ENCODE assay signal across 8 cellular contexts in genomic region chr19:7515091-7515470, GRCh38. TPM values are rescaled to one million over a fixed set of nuclear protein-coding genes. Genes with fewer than 3 reads are reported as not detected.
A peak's percentile ranks its signal among the peaks of the same experiment; 100 is the strongest.
DNase-seq lines count a peak whose midpoint lies in the region; ATAC-seq and TF ChIP-seq lines count a peak whose summit lies in the region.

No MANE protein-coding gene starts in this region.

- H3F3A ChIP-seq in smooth muscle cell (ENCODE audit: low read depth), result peaks cover 17% of the 10 kb centered on the region

- no peaks in the 10 kb centered on the region for H4K20me1 ChIP-seq in smooth muscle cell (ENCODE audit: low read depth)

- no peaks in the 10 kb centered on the region for H3K79me2 ChIP-seq in smooth muscle cell (ENCODE audit: low read depth)

- peaks cover 7% of the 10 kb centered on the region for H3K4me1 Mint-ChIP-seq in activated T-helper 17 cell treated with anti-CD3 and anti-CD28 coated beads, Interleukin-2, amount 50 U/mL, for 72 hours

- ATAC-seq in activated T-helper 17 cell treated with anti-CD3 and anti-CD28 coated beads, Interleukin-2, amount 50 U/mL, for 72 hours (replicated peaks), result no peak
- no peak for ATAC-seq in body of pancreas

- no peaks in the 10 kb centered on the region for H3K9me3 Mint-ChIP-seq in activated T-helper 17 cell treated with anti-CD3 and anti-CD28 coated beads, Interleukin-2, amount 50 U/mL, for 72 hours

- peaks cover 12% of the 10 kb centered on the region for H3K4me1 ChIP-seq in iPS-18a (ENCODE audit: control insufficient read depth, low read depth, low read length)
- peaks cover 8% of the 10 kb centered on the region for H3K4me1 ChIP-seq in smooth muscle cell (ENCODE audit: low read depth)
- H3K4me1 ChIP-seq in body of pancreas, result peaks cover 16% of the 10 kb centered on the region

- H3K9me3 ChIP-seq in iPS-18a (ENCODE audit: control insufficient read depth, low read depth, low read length) (no peaks in the 10 kb centered on the region), smooth muscle cell (replicated peaks; ENCODE audit: low read depth) (no peaks in the 10 kb centered on the region), body of pancreas (no peaks in the 10 kb centered on the region)

- WGBS in smooth muscle cell (ENCODE audit: low lambda C conversion rate), result 55% methylated on average over 10 of the region's 10 CpGs
- WGBS in body of pancreas, 2 donors, result 71 to 82% methylated on average over 10 of the region's 10 CpGs

- peak overlapping the region; percentile 88 for H3K9ac ChIP-seq in iPS-18a (ENCODE audit: low read length)
- H3K9ac ChIP-seq in smooth muscle cell (ENCODE audit: low read depth), result peak overlapping the region; percentile 74

- peaks cover 9% of the 10 kb centered on the region for H3K27me3 Mint-ChIP-seq in activated T-helper 17 cell treated with anti-CD3 and anti-CD28 coated beads, Interleukin-2, amount 50 U/mL, for 72 hours

- H3K27me3 ChIP-seq in H7 (ENCODE audit: control insufficient read depth, insufficient read depth, low read length) (no peaks in the 10 kb centered on the region; the same call in 1 of the 2 replicates), iPS-18a (ENCODE audit: control insufficient read depth, insufficient read depth, low read length) (no peaks in the 10 kb centered on the region), smooth muscle cell (ENCODE audit: low read depth) (no peaks in the 10 kb centered on the region), body of pancreas (no peaks in the 10 kb centered on the region)

- H3K4me2 ChIP-seq in smooth muscle cell, result peak overlapping the region; percentile 84

- intact Hi-C loops in body of pancreas (cut with DNase I), result no loop called here

- peak overlapping the region; percentile 82 for H3K4me3 Mint-ChIP-seq in activated T-helper 17 cell treated with anti-CD3 and anti-CD28 coated beads, Interleukin-2, amount 50 U/mL, for 72 hours

- DNase-seq in H7 (peak; percentile 33), smooth muscle cell (lab: John Stamatoyannopoulos, UW; ENCODE audit: unreplicated experiment) (no peak), NCI-H146 (lab: John Stamatoyannopoulos, UW) (no peak), ureter (ENCODE audit: low spot score) (no peak), medulla oblongata (ENCODE audit: extremely low spot score) (no peak), body of pancreas (no peak)

- H3K36me3 ChIP-seq in H7 (replicated peaks; ENCODE audit: control insufficient read depth, insufficient read depth, low read length) (no peaks in the 10 kb centered on the region), iPS-18a (ENCODE audit: control insufficient read depth, low read depth, low read length) (peaks cover 3% of the 10 kb centered on the region), smooth muscle cell (ENCODE audit: low read depth) (no peaks in the 10 kb centered on the region), body of pancreas (replicated peaks in 1 of 2; ENCODE audit: insufficient read depth in 1 of 2, low read depth in 2 of 2) (no peaks in the 10 kb centered on the region)

- H3K4me3 ChIP-seq in H7 (ENCODE audit: insufficient read depth, low read depth, low read length) (no peak overlapping the region), iPS-18a (ENCODE audit: low read length) (no peak overlapping the region), smooth muscle cell (peak overlapping the region; percentile 49), body of pancreas (no peak overlapping the region)

- no peak for TF ChIP-seq POLR2A in body of pancreas (IDR thresholded peaks at IDR 0.05)

- TF ChIP-seq CTCF in smooth muscle cell (IDR thresholded peaks at IDR 0.05; ENCODE audit: borderline replicate concordance, insufficient read depth, poor library complexity, severe bottlenecking), result no peak
- no peak for TF ChIP-seq CTCF in body of pancreas (IDR thresholded peaks at IDR 0.05)

- no peaks in the 10 kb centered on the region for H3K36me3 Mint-ChIP-seq in activated T-helper 17 cell treated with anti-CD3 and anti-CD28 coated beads, Interleukin-2, amount 50 U/mL, for 72 hours (ENCODE audit: low read depth)

- H3K27ac ChIP-seq in iPS-18a (ENCODE audit: low read length) (peak overlapping the region; percentile 93), smooth muscle cell (ENCODE audit: low read depth) (peak overlapping the region; percentile 65), body of pancreas (no peak overlapping the region)

- H3K27ac Mint-ChIP-seq in activated T-helper 17 cell treated with anti-CD3 and anti-CD28 coated beads, Interleukin-2, amount 50 U/mL, for 72 hours, result peak overlapping the region; percentile 94

- H2AFZ ChIP-seq in smooth muscle cell (ENCODE audit: low read depth), result peak overlapping the region; percentile 87

RNA-seq across cellular contexts. Expression of gene ZNF358, which starts 0.8 kb away (rescaled TPM):
- total RNA-seq in H7 (2014; rRNA removed; shearing (Covaris generic)), result 52.1 and 54.8 TPM in 2 replicates
- total RNA-seq in activated T-helper 17 cell treated with anti-CD3 and anti-CD28 coated beads, Interleukin-2, amount 50 U/mL, for 72 hours, result 1 to 10 TPM; 2.9 to 3.1 TPM
- 47.9 and 67.2 TPM in 2 replicates for total RNA-seq in smooth muscle cell
- 34.4 and 40.8 TPM in 2 replicates for polyA plus RNA-seq in smooth muscle cell
- total RNA-seq in ureter, result 34.3 TPM
- 10 to 100 TPM; 40.2 to 93.6 TPM for total RNA-seq in body of pancreas

RNA-seq across cellular contexts. Expression of gene MCOLN1, which starts 7.3 kb away (rescaled TPM):
- total RNA-seq in H7 (2014; rRNA removed; shearing (Covaris generic)), result 6.8 and 6.9 TPM in 2 replicates
- 10 to 100 TPM; 10.0 to 15.3 TPM for total RNA-seq in activated T-helper 17 cell treated with anti-CD3 and anti-CD28 coated beads, Interleukin-2, amount 50 U/mL, for 72 hours
- total RNA-seq in smooth muscle cell (5.5 and 9.8 TPM in 2 replicates), ureter (20.0 TPM), body of pancreas (10 to 100 TPM; 10.6 to 11.9 TPM)
- 19.2 and 35.2 TPM in 2 replicates for polyA plus RNA-seq in smooth muscle cell

RNA-seq across cellular contexts. Expression of gene PNPLA6, which starts 20.4 kb away (rescaled TPM):
- total RNA-seq in H7 (2014; rRNA removed; shearing (Covaris generic)), result 87.4 and 114 TPM in 2 replicates
- total RNA-seq in activated T-helper 17 cell treated with anti-CD3 and anti-CD28 coated beads, Interleukin-2, amount 50 U/mL, for 72 hours, result 100 to 1,000 TPM; 146 to 163 TPM
- total RNA-seq in smooth muscle cell, result 40.7 and 55.6 TPM in 2 replicates
- 22.3 and 40.0 TPM in 2 replicates for polyA plus RNA-seq in smooth muscle cell
- total RNA-seq in ureter, result 79.5 TPM
- 10 to 100 TPM; 43.8 to 52.1 TPM for total RNA-seq in body of pancreas

RNA-seq across cellular contexts. Expression of gene PEX11G, which starts 26.2 kb away (rescaled TPM):
- total RNA-seq in H7 (2014; rRNA removed; shearing (Covaris generic)), result 2.4 and 3.5 TPM in 2 replicates
- total RNA-seq in activated T-helper 17 cell treated with anti-CD3 and anti-CD28 coated beads, Interleukin-2, amount 50 U/mL, for 72 hours, result under 1 TPM in 1 of 2 donors, not detected in 1; 0.66 TPM
- total RNA-seq in smooth muscle cell, result 3.8 TPM in 1 of 2 replicates, not detected in the other
- 4.3 and 6.4 TPM in 2 replicates for polyA plus RNA-seq in smooth muscle cell
- 7.8 TPM for total RNA-seq in ureter
- total RNA-seq in body of pancreas, result 1 to 10 TPM; 3.9 to 7.6 TPM

Comparison
In these comparisons a context has a peak if more than half of its experiments do, and no peak if none do; other contexts are left out.
1. H3K27ac ChIP-seq: peak in iPS-18a (single experiment) and smooth muscle cell (single experiment); none in body of pancreas (0 of 4).